9 cellular contexts compared by ENCODE assay signal in genomic region chr1:232704694-232705680, GRCh38.
A peak's percentile ranks its signal among the peaks of the same experiment; 100 is the strongest.
DNase-seq lines count a peak whose midpoint lies in the region; ATAC-seq and TF ChIP-seq lines count a peak whose summit lies in the region.
"Had no signal": no experiment of that assay in that cellular context is flagged by ENCODE, and none has a peak within 500 bp of the region (broad histone marks: within the 10 kb centered on the region; RNA-seq: fewer than 3 reads in every experiment).

No MANE protein-coding gene starts in this region.

- peak overlapping the region; percentile 25; the same call in 1 of the 2 replicates for H2AFZ ChIP-seq in PC-9

- intact Hi-C loops in PC-9 (cut with micrococcal nuclease; ENCODE audit: unreplicated experiment) = no loop called here

- peaks cover 21% of the 10 kb centered on the region for H3K4me1 ChIP-seq in PC-9 (replicated peaks; ENCODE audit: insufficient read depth)

- POLR2A ChIA-PET in PC-9 (lab: Charles Lee; ENCODE audit: unreplicated experiment) = interaction anchor here (0.6 kb wide), 1 partner anchor 631 kb away, joined by 8 read pairs; no protein-coding TSS in a partner anchor

- no peak for TF ChIP-seq CTCF in PC-9 (conservative IDR thresholded peaks at IDR 0.05)
- TF ChIP-seq CTCF in fibroblast of the aortic adventitia (IDR thresholded peaks at IDR 0.05; ENCODE audit: insufficient read depth, low read length) = no peak

- no peaks in the 10 kb centered on the region for H3K36me3 ChIP-seq in PC-9 (ENCODE audit: low read depth)
- H3K36me3 ChIP-seq: SJSA1 had no signal

- H3K9me2 ChIP-seq in PC-9 (ENCODE audit: insufficient read depth) = no peaks in the 10 kb centered on the region

- ATAC-seq in HG03442 (IDR thresholded peaks at IDR 0.05; ENCODE audit: unreplicated experiment) = no peak

- H3K27me3 ChIP-seq in PC-9 (ENCODE audit: insufficient read depth, low read depth) = no peaks in the 10 kb centered on the region
- H3K27me3 ChIP-seq: SJSA1 had no signal

- H3K79me2 ChIP-seq in PC-9 (ENCODE audit: low read depth) = no peaks in the 10 kb centered on the region

- 0 out of 2 replicates have a peak, but pooled peaks cover 6% of the 10 kb centered on the region for H3K9me3 ChIP-seq in PC-9 (ENCODE audit: insufficient read depth, low read depth)
- H3K9me3 ChIP-seq: SJSA1 had no signal

- H3K27ac ChIP-seq in PC-9 = peak overlapping the region; percentile 38
- H3K27ac ChIP-seq: SJSA1 had no signal

- CTCF ChIA-PET in PC-9 (lab: Charles Lee) = no interaction called here

- no peaks in the 10 kb centered on the region for H4K20me1 ChIP-seq in PC-9 (ENCODE audit: insufficient read depth)

- H3F3A ChIP-seq in PC-9 (ENCODE audit: insufficient read depth, low read depth) = peaks cover 12% of the 10 kb centered on the region; the same call in 1 of the 2 replicates

- BruUV-seq in PC-9 (replicated peaks; lab: Mats Ljungman, UMichigan) = no TSS peak

- peak overlapping the region; percentile 22 for H3K4me2 ChIP-seq in PC-9

- peak; percentile 77 for DNase-seq in HT1080 (ENCODE audit: low read depth)
- DNase-seq in PC-9 = peak in 1 of 2 experiments; percentile 70
- DNase-seq in fibroblast of the aortic adventitia (ENCODE audit: low read depth) = peak; percentile 86
- DNase-seq in pons (ENCODE audit: low spot score) = peak; percentile 77
- no peak for DNase-seq in DMS114 treated with DMSO at 0.1 percent for 48 hours (lab: John Stamatoyannopoulos, UW; ENCODE audit: unreplicated experiment)
- DNase-seq in activated CD4-positive, alpha-beta T cell treated with anti-CD3 and anti-CD28 coated beads, Interleukin-2, amount 50 U/mL, for 48 hours = no peak
- DNase-seq: naive B cell had no signal

- no peak overlapping the region for H3K4me3 ChIP-seq in PC-9
- H3K4me3 ChIP-seq in fibroblast of the aortic adventitia (ENCODE audit: low read depth, low read length) = no peak overlapping the region
- H3K4me3 ChIP-seq: SJSA1 had no signal

Comparison
In these comparisons a context has a peak if more than half of its experiments do, and no peak if none do; other contexts are left out.
1. DNase-seq: peak in HT1080 (single experiment), fibroblast of the aortic adventitia (single experiment) and pons (single experiment); none in DMS114 treated with DMSO at 0.1 percent for 48 hours (single experiment) and activated CD4-positive, alpha-beta T cell treated with anti-CD3 and anti-CD28 coated beads, Interleukin-2, amount 50 U/mL, for 48 hours (0 of 2).